8 cellular contexts compared by ENCODE assay signal in the genomic region with DNA sequence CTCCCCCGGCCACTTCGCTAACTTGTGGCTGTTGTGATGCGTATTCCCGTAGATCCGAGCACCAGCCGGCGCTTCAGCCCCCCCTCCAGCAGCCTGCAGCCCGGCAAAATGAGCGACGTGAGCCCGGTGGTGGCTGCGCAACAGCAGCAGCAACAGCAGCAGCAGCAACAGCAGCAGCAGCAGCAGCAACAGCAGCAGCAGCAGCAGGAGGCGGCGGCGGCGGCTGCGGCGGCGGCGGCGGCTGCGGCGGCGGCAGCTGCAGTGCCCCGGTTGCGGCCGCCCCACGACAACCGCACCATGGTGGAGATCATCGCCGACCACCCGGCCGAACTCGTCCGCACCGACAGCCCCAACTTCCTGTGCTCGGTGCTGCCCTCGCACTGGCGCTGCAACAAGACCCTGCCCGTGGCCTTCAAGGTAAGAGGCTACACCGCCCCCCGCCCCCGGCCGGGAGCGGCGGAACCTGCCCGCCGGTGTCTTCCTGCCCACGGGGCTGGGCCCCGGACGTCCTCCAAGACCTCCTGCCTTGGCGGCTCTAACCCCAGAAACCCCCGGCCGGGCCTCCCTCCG. TPM values are rescaled to one million over a fixed set of nuclear protein-coding genes. Genes with fewer than 3 reads are reported as not detected.
DNase-seq lines count a peak whose midpoint lies in the region; TF ChIP-seq lines count a peak whose summit lies in the region.

No MANE protein-coding gene starts in this region.

- no peak overlapping the region for H3K9ac ChIP-seq in liver (ENCODE audit: low read depth in 1 of 2, low read length in 2 of 2)

- peaks cover 0 to 18% (median 0%) of the 10 kb centered on the region in 4 donors for H3K27me3 ChIP-seq in liver (ENCODE audit: control insufficient read depth in 4 of 4, insufficient read depth in 4 of 4, low read length in 3 of 4)

- CTCF ChIA-PET in AG04449 (lab: Yijun Ruan, JAX) = interaction anchor here (0.8 to 3.2 kb wide), 6 partner anchors 15 to 792 kb away, joined by 3 to 27 read pairs (median 6); no protein-coding TSS in a partner anchor

- WGBS in liver = 2% methylated on average over 55 of the region's 55 CpGs

- H3K9me3 ChIP-seq in liver (ENCODE audit: control insufficient read depth in 4 of 4, low read length in 3 of 4) = no peaks in the 10 kb centered on the region

- peak in 1 of 2 donors; percentile 21 for TF ChIP-seq RAD21 in liver (IDR thresholded peaks at IDR 0.05)

- TF ChIP-seq CTCF in AG04449 (IDR thresholded peaks at IDR 0.05; ENCODE audit: insufficient read depth, low read length, missing control alignments) (no peak), HFF-Myc (IDR thresholded peaks at IDR 0.05; ENCODE audit: low read depth, low read length, missing control alignments) (no peak), choroid plexus epithelial cell (conservative IDR thresholded peaks at IDR 0.05; ENCODE audit: low read depth, low read length) (no peak), liver (IDR thresholded peaks at IDR 0.05; ENCODE audit: low read depth, low read length, missing input control) (no peak)

- peak overlapping the region; percentile 3 to 12 for H3K27ac ChIP-seq in liver (ENCODE audit: low read depth in 1 of 2, low read length in 2 of 2)

- no peaks in the 10 kb centered on the region for H3K36me3 ChIP-seq in liver (ENCODE audit: control insufficient read depth in 4 of 4, insufficient read depth in 3 of 4, low read depth in 1 of 4, low read length in 3 of 4)

- peaks cover 25 to 38% (median 31%) of the 10 kb centered on the region in 4 donors for H3K4me1 ChIP-seq in liver (ENCODE audit: control insufficient read depth in 4 of 4, insufficient read depth in 4 of 4, low read length in 3 of 4)

- H3K4me3 ChIP-seq in AG04449 (ENCODE audit: low read depth, low read length) = peak overlapping the region; percentile 96
- peak overlapping the region; percentile 93 for H3K4me3 ChIP-seq in HFF-Myc (replicated peaks; ENCODE audit: low read depth, low read length)
- peak overlapping the region; percentile 95 for H3K4me3 ChIP-seq in choroid plexus epithelial cell (ENCODE audit: low read depth, low read length)
- H3K4me3 ChIP-seq in liver (ENCODE audit: low read depth in 1 of 3, low read length in 3 of 3) = peak overlapping the region in 2 of 3 donors; percentile 52 to 58

- no peak for DNase-seq in AG04449 (ENCODE audit: low read depth, low spot score)
- no peak for DNase-seq in HFF-Myc (ENCODE audit: extremely low read depth, low read depth)
- peak; percentile 45 for DNase-seq in UCSD-AML1 (lab: John Stamatoyannopoulos, UW; ENCODE audit: unreplicated experiment)
- DNase-seq in choroid plexus epithelial cell (ENCODE audit: low read depth) = peak; percentile 76
- peak; percentile 38 for DNase-seq in stimulated activated CD8-positive, alpha-beta memory T cell treated with anti-CD3 and anti-CD28 coated beads, Interleukin-4, amount 100 ng/mL, for 24 hours (ENCODE audit: low read depth)
- no peak for DNase-seq in SKM-1 treated with dmso at 0.1 percent for 144 hours (lab: John Stamatoyannopoulos, UW; ENCODE audit: unreplicated experiment)
- DNase-seq in mesenteric fat pad (ENCODE audit: low spot score) = no peak

- POLR2A ChIA-PET in AG04449 (lab: Yijun Ruan, JAX) = interaction anchor here (1.2 kb wide), 1 partner anchor 292 kb away, joined by 8 read pairs; no protein-coding TSS in a partner anchor

TF ChIP-seq in liver, 16 proteins besides CTCF, POLR2A, EP300 and RAD21:
- TF ChIP-seq TAF1 (conservative IDR thresholded peaks at IDR 0.05) = no peak
- TF ChIP-seq RXRA (IDR thresholded peaks at IDR 0.05) = no peak
- TF ChIP-seq REST (IDR thresholded peaks at IDR 0.05) = no peak
- no peak for TF ChIP-seq JUND (IDR thresholded peaks at IDR 0.05)
- no peak for TF ChIP-seq HNF4G (IDR thresholded peaks at IDR 0.05)
- TF ChIP-seq HNF4A (conservative IDR thresholded peaks at IDR 0.05) = no peak
- no peak for TF ChIP-seq EGR1 (IDR thresholded peaks at IDR 0.05; ENCODE audit: low read depth in 2 of 2)
- TF ChIP-seq FOXA2 (IDR thresholded peaks at IDR 0.05) = no peak
- no peak for TF ChIP-seq NR2F2 (IDR thresholded peaks at IDR 0.05)
- no peak for TF ChIP-seq ZBTB33 (IDR thresholded peaks at IDR 0.05)
- TF ChIP-seq FOXA1 (IDR thresholded peaks at IDR 0.05) = no peak
- no peak for TF ChIP-seq SP1 (IDR thresholded peaks at IDR 0.05)
- TF ChIP-seq YY1 (IDR thresholded peaks at IDR 0.05) = no peak
- TF ChIP-seq GABPA (IDR thresholded peaks at IDR 0.05 in 1 of 2, conservative IDR thresholded peaks at IDR 0.05 in 1 of 2) = no peak
- no peak for TF ChIP-seq MAX (IDR thresholded peaks at IDR 0.05)
- TF ChIP-seq, protein P1, sequence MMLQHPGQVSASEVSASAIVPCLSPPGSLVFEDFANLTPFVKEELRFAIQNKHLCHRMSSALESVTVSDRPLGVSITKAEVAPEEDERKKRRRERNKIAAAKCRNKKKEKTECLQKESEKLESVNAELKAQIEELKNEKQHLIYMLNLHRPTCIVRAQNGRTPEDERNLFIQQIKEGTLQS (IDR thresholded peaks at IDR 0.05) = no peak

RNA-seq across cellular contexts. Expression of gene SUPT3H, which starts 44.9 kb away (rescaled TPM):
- 1 to 10 TPM; 1.7 to 4.8 TPM for total RNA-seq in liver
- 1 to 10 TPM in 1 of 2 donors, under 1 TPM in 1; 0.85 to 3.1 TPM for polyA plus RNA-seq in liver
- total RNA-seq in mesenteric fat pad = 5.0 TPM

Comparison
In these comparisons a context has a peak if more than half of its experiments do, and no peak if none do; other contexts are left out.
1. DNase-seq: peak in UCSD-AML1 (single experiment), choroid plexus epithelial cell (single experiment) and stimulated activated CD8-positive, alpha-beta memory T cell treated with anti-CD3 and anti-CD28 coated beads, Interleukin-4, amount 100 ng/mL, for 24 hours (single experiment); none in AG04449 (single experiment), HFF-Myc (single experiment), SKM-1 treated with dmso at 0.1 percent for 144 hours (single experiment) and mesenteric fat pad (single experiment).
2. Peak in every context shown above with its lines, with median percentiles within 50 percentile points of each other: H3K4me3 ChIP-seq.